Comparison of ENCODE assay signal across 9 cellular contexts in genomic region chr2:16525265-16525887, GRCh38.
DNase-seq lines count a peak whose midpoint lies in the region; ATAC-seq and TF ChIP-seq lines count a peak whose summit lies in the region.
"Had no signal": no experiment of that assay in that cellular context is flagged by ENCODE, and none has a peak within 500 bp of the region (broad histone marks: within the 10 kb centered on the region; RNA-seq: fewer than 3 reads in every experiment).

No MANE protein-coding gene starts in this region.

- H3K27ac Mint-ChIP-seq in Caco-2 (ENCODE audit: unreplicated experiment) (no peak overlapping the region), GM23338 (no peak overlapping the region)

- peak; percentile 62 to 68 for DNase-seq in Caco-2
- peak; percentile 83 for DNase-seq in GM23338 (ENCODE audit: low spot score)
- DNase-seq in Peyer's patch: no peak
- peak; percentile 68 for DNase-seq in iPS-NIHi11 (ENCODE audit: low spot score)
- DNase-seq in midbrain (lab: John Stamatoyannopoulos, UW): no peak
- DNase-seq in EL: no peak
- DNase-seq: caudate nucleus had no signal

- TF ChIP-seq CTCF in Caco-2 (IDR thresholded peaks at IDR 0.05; ENCODE audit: insufficient read depth in 1 of 2, low read depth in 1 of 2, low read length in 1 of 2, severe bottlenecking in 1 of 2, unreplicated experiment in 1 of 2) (peak; percentile 58 to 66), GM23338 (conservative IDR thresholded peaks at IDR 0.05; ENCODE audit: low read depth in 2 of 2) (peak; percentile 88 to 95), Peyer's patch (IDR thresholded peaks at IDR 0.05) (peak in 4 of 6 experiments; percentile 23 to 29 (median 27))

- H3K79me2 ChIP-seq in GM23338 (replicated peaks; ENCODE audit: insufficient read depth): no peaks in the 10 kb centered on the region

- H2AFZ ChIP-seq in GM23338: no peak overlapping the region

- no peak overlapping the region for H3K4me2 ChIP-seq in GM23338

- H3K9me2 ChIP-seq in GM23338 (ENCODE audit: insufficient read depth): no peaks in the 10 kb centered on the region

- H3K4me1 Mint-ChIP-seq in Caco-2 (ENCODE audit: low read depth, unreplicated experiment): no peaks in the 10 kb centered on the region
- peaks cover 10% of the 10 kb centered on the region for H3K4me1 Mint-ChIP-seq in GM23338

- H3K27me3 Mint-ChIP-seq in Caco-2 (ENCODE audit: insufficient read depth, unreplicated experiment) (peaks cover 13% of the 10 kb centered on the region), GM23338 (ENCODE audit: insufficient read depth, low read depth, poor library complexity) (no peaks in the 10 kb centered on the region)

- no peaks in the 10 kb centered on the region for H3F3A ChIP-seq in GM23338 (replicated peaks; ENCODE audit: low read depth)

- H3K4me1 ChIP-seq in Caco-2 (no peaks in the 10 kb centered on the region), GM23338 (ENCODE audit: insufficient read depth) (no peaks in the 10 kb centered on the region), Peyer's patch (no peaks in the 10 kb centered on the region)

- H3K9me3 ChIP-seq in Caco-2 (no peaks in the 10 kb centered on the region), Peyer's patch (no peaks in the 10 kb centered on the region)

- H3K4me3 ChIP-seq in Caco-2 (ENCODE audit: low read depth, low read length) (no peak overlapping the region), GM23338 (no peak overlapping the region), Peyer's patch (no peak overlapping the region)

- no TSS peak for BruUV-seq in Caco-2 (replicated peaks; lab: Mats Ljungman, UMichigan)

- no peaks in the 10 kb centered on the region for H3K27me3 ChIP-seq in Caco-2 (replicated peaks; ENCODE audit: control insufficient read depth, insufficient read depth, low read length)
- no peaks in the 10 kb centered on the region for H3K27me3 ChIP-seq in GM23338 (ENCODE audit: insufficient read depth)
- H3K27me3 ChIP-seq in Peyer's patch: no peaks in the 10 kb centered on the region

- H3K27ac ChIP-seq in GM23338 (ENCODE audit: low read depth) (no peak overlapping the region), Peyer's patch (no peak overlapping the region)

- H3K36me3 Mint-ChIP-seq in Caco-2 (ENCODE audit: insufficient read depth, unreplicated experiment): no peaks in the 10 kb centered on the region
- H3K36me3 Mint-ChIP-seq in GM23338 (ENCODE audit: low read depth): no peaks in the 10 kb centered on the region

- intact Hi-C loops in Caco-2 (cut with micrococcal nuclease; ENCODE audit: unreplicated experiment): loop anchor here (1.0 to 5.0 kb wide), 2 partner anchors 83 to 232 kb away; no protein-coding TSS in a partner anchor

- ATAC-seq in GM23338 (peak; percentile 93), GM19324 (IDR thresholded peaks at IDR 0.05; ENCODE audit: low FRiP score, unreplicated experiment) (no peak), HG02588 (IDR thresholded peaks at IDR 0.05; ENCODE audit: unreplicated experiment) (no peak)

- H3K9me3 Mint-ChIP-seq in Caco-2 (ENCODE audit: unreplicated experiment): peaks cover 11% of the 10 kb centered on the region
- no peaks in the 10 kb centered on the region; the same call in 2 of the 3 replicates for H3K9me3 Mint-ChIP-seq in GM23338

- CTCF ChIA-PET in Caco-2 (lab: Charles Lee): interaction anchor here (0.5 to 2.0 kb wide), 6 partner anchors 9 to 232 kb away, joined by 3 to 19 read pairs (median 3); no protein-coding TSS in a partner anchor

- POLR2A ChIA-PET in Caco-2 (lab: Charles Lee): no interaction called here

- no peaks in the 10 kb centered on the region for H4K20me1 ChIP-seq in GM23338 (replicated peaks; ENCODE audit: insufficient read depth)

- TF ChIP-seq POLR2A in Peyer's patch (IDR thresholded peaks at IDR 0.05): no peak

- H3K4me3 Mint-ChIP-seq in Caco-2 (ENCODE audit: unreplicated experiment) (no peak overlapping the region), GM23338 (no peak overlapping the region)

- H3K36me3 ChIP-seq in Caco-2 (ENCODE audit: control insufficient read depth, insufficient read depth, low read length): no peaks in the 10 kb centered on the region
- no peaks in the 10 kb centered on the region for H3K36me3 ChIP-seq in GM23338 (ENCODE audit: insufficient read depth)
- no peaks in the 10 kb centered on the region for H3K36me3 ChIP-seq in Peyer's patch

TF ChIP-seq in GM23338, 12 proteins besides CTCF, POLR2A, EP300 and RAD21 (continues in another document):
- TF ChIP-seq STAT1 (IDR thresholded peaks at IDR 0.05; ENCODE audit: unreplicated experiment) (no peak), REST (IDR thresholded peaks at IDR 0.05; ENCODE audit: unreplicated experiment) (no peak), CREB1 (CRISPR knock-in tag; IDR thresholded peaks at IDR 0.05; ENCODE audit: low read depth) (no peak)

Comparison
In these comparisons a context has a peak if more than half of its experiments do, and no peak if none do; other contexts are left out.
1. DNase-seq: peak in Caco-2 (2 of 2), GM23338 (single experiment) and iPS-NIHi11 (single experiment); none in Peyer's patch (0 of 3), midbrain (single experiment) and EL (single experiment).
2. CTCF ChIP-seq: peak in every context shown above with its lines; median percentile 92 in GM23338; 62 in Caco-2; 27 in Peyer's patch.